In genomic region chr19:46660601-46661019, GRCh38 we compare ENCODE assay signal across 6 cellular contexts. TPM values are rescaled to one million over a fixed set of nuclear protein-coding genes. Genes with fewer than 3 reads are reported as not detected.
DNase-seq lines count a peak whose midpoint lies in the region; ATAC-seq and TF ChIP-seq lines count a peak whose summit lies in the region.

No MANE protein-coding gene starts in this region.

- H3K79me2 ChIP-seq in PC-9 (ENCODE audit: low read depth), result no peaks in the 10 kb centered on the region

- peak overlapping the region; percentile 93 for H3K4me2 ChIP-seq in PC-9

- peak overlapping the region; percentile 66 for H2AFZ ChIP-seq in PC-9

- peak; percentile 1 for ATAC-seq in aorta (ENCODE audit: low FRiP score)

- no peak for TF ChIP-seq CTCF in PC-9 (conservative IDR thresholded peaks at IDR 0.05)

- H3K4me1 ChIP-seq in PC-9 (replicated peaks; ENCODE audit: insufficient read depth) (peaks cover 12% of the 10 kb centered on the region), aorta (ENCODE audit: control insufficient read depth in 1 of 2, insufficient read depth in 2 of 2, low read length in 2 of 2) (no peaks in the 10 kb centered on the region)

- intact Hi-C loops in PC-9 (cut with micrococcal nuclease; ENCODE audit: unreplicated experiment), result loop anchor here (1.0 kb wide), 1 partner anchor 26 kb away; no protein-coding TSS in a partner anchor
- intact Hi-C loops in aorta (cut with DNase I), result no loop called here

- CTCF ChIA-PET in PC-9 (lab: Charles Lee), result interaction anchor here (0.7 to 2.0 kb wide), 4 partner anchors 29 to 364 kb away, joined by 3 to 19 read pairs (median 6); no protein-coding TSS in a partner anchor

- H3K9me3 ChIP-seq in PC-9 (ENCODE audit: insufficient read depth, low read depth) (no peaks in the 10 kb centered on the region), aorta (ENCODE audit: control insufficient read depth, low read length) (no peaks in the 10 kb centered on the region)

- DNase-seq in ELF-1 (ENCODE audit: low read depth, low spot score) (peak; percentile 28), PC-9 (no peak), aorta (peak; percentile 70 to 84), retina (no peak), DMS153 treated with DMSO at 0.1 percent for 48 hours (lab: John Stamatoyannopoulos, UW; ENCODE audit: unreplicated experiment) (no peak)

- H3K4me3 ChIP-seq in PC-9 (peak overlapping the region; percentile 59), iPS-11a (ENCODE audit: low read depth, low read length) (peak overlapping the region; percentile 60), aorta (ENCODE audit: low read length in 2 of 2) (peak overlapping the region; percentile 51 to 75)

- H3F3A ChIP-seq in PC-9 (ENCODE audit: insufficient read depth, low read depth), result peaks cover 17% of the 10 kb centered on the region

- H3K27me3 ChIP-seq in PC-9 (ENCODE audit: insufficient read depth, low read depth) (peaks cover 31% of the 10 kb centered on the region), aorta (ENCODE audit: control insufficient read depth in 1 of 2, insufficient read depth in 2 of 2, low read length in 1 of 2) (no peaks in the 10 kb centered on the region)

- no peaks in the 10 kb centered on the region for H3K36me3 ChIP-seq in PC-9 (ENCODE audit: low read depth)
- no peaks in the 10 kb centered on the region for H3K36me3 ChIP-seq in aorta (ENCODE audit: control insufficient read depth in 1 of 2, insufficient read depth in 2 of 2, low read length in 1 of 2)

- POLR2A ChIA-PET in PC-9 (lab: Charles Lee; ENCODE audit: unreplicated experiment), result interaction anchor here (0.6 to 0.8 kb wide), 4 partner anchors 54 to 1826 kb away, joined by 3 to 16 read pairs (median 3); no protein-coding TSS in a partner anchor

- no peaks in the 10 kb centered on the region; the same call in 1 of the 2 replicates for H4K20me1 ChIP-seq in PC-9 (ENCODE audit: insufficient read depth)

- BruUV-seq in PC-9 (replicated peaks; lab: Mats Ljungman, UMichigan), result no TSS peak

- WGBS in aorta, 2 donors, result 0 to 1% methylated on average over 24 to 39 of the region's 39 CpGs

- no peaks in the 10 kb centered on the region for H3K9me2 ChIP-seq in PC-9 (ENCODE audit: insufficient read depth)

- H3K27ac ChIP-seq in PC-9 (no peak overlapping the region), aorta (ENCODE audit: low read depth in 1 of 2, low read length in 2 of 2) (peak overlapping the region; percentile 34 to 93)

RNA-seq across cellular contexts. Expression of gene DACT3, which starts 0.4 kb away (rescaled TPM):
- total RNA-seq in PC-9 (2021) (0.13 TPM in 1 of 2 replicates, not detected in the other), aorta (100 to 1,000 TPM in 1 of 2 donors, 10 to 100 TPM in 1; 84.1 to 216 TPM)
- 10 to 100 TPM; 24.4 to 47.0 TPM for polyA plus RNA-seq in aorta

RNA-seq across cellular contexts. Expression of gene GNG8, which starts 24.6 kb away (rescaled TPM):
- total RNA-seq in PC-9 (2021), result not detected in 2 replicates
- total RNA-seq in aorta, result 1 to 10 TPM; 3.0 to 4.5 TPM
- polyA plus RNA-seq in aorta, result not detected

RNA-seq across cellular contexts. Expression of gene PTGIR, which starts 35.7 kb away (rescaled TPM):
- total RNA-seq in PC-9 (2021) (0.28 TPM in 1 of 2 replicates, not detected in the other), aorta (10 to 100 TPM; 70.4 to 70.8 TPM)
- polyA plus RNA-seq in aorta, result 100 to 1,000 TPM in 1 of 2 donors, 10 to 100 TPM in 1; 17.3 to 119 TPM

RNA-seq across cellular contexts. Expression of gene PRKD2, which starts 56.3 kb away (rescaled TPM):
- 88.5 and 97.8 TPM in 2 replicates for total RNA-seq in PC-9 (2021)
- total RNA-seq in aorta, result 10 to 100 TPM; 42.2 to 62.6 TPM
- 10 to 100 TPM; 15.3 to 79.2 TPM for polyA plus RNA-seq in aorta

RNA-seq across cellular contexts. Expression of gene CALM3, which starts 59.5 kb away (rescaled TPM):
- total RNA-seq in PC-9 (2021), result 211 and 239 TPM in 2 replicates
- 100 to 1,000 TPM; 212 to 237 TPM for total RNA-seq in aorta
- 100 to 1,000 TPM; 197 to 240 TPM for polyA plus RNA-seq in aorta

Comparison
In these comparisons a context has a peak if more than half of its experiments do, and no peak if none do; other contexts are left out.
1. DNase-seq: peak in ELF-1 (single experiment) and aorta (2 of 2); none in PC-9 (0 of 2), retina (single experiment) and DMS153 treated with DMSO at 0.1 percent for 48 hours (single experiment).
2. RNA of gene DACT3, which starts 0.4 kb away (total RNA-seq): 84.1 to 216 TPM in aorta; 0.13 TPM in PC-9; every median in the first group is over 10 times any median in the second.
3. RNA of gene PTGIR, which starts 35.7 kb away (total RNA-seq): 70.4 to 70.8 TPM in aorta; 0.28 TPM in PC-9; every median in the first group is over 10 times any median in the second.
4. Peak in every context shown above with its lines, with median percentiles within 50 percentile points of each other: H3K4me3 ChIP-seq.